ENCODE assay signal across 8 cellular contexts in the genomic region with DNA sequence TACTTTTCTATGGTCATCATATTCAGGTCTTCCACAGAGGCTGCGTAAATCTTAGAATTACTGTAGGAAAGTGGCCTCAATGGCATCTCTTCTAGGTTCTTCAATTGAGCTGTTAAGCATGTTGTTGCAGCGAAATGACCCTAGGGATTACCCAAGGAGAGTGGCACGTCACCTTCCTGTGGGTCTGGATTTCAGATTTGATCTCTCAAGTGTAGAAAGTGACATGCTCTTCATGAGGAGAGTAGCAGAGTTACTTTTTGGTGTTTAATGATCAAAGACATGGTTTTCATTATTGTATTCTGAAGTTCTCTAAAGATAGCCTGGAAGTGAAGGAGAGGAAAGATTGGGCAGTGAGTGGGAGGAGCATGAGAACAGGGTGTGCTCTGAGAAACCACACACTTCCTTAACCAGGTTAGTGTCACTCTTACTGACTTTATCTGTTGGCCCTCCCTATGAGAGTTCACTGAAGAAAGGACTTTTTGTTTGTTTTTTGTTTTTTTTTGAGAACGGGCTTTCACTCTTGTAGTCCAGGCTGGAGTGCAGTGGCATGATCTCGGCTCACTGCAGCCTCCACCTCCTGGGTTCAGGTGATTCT.
DNase-seq lines count a peak whose midpoint lies in the region; ATAC-seq and TF ChIP-seq lines count a peak whose summit lies in the region.

No MANE protein-coding gene starts in this region.

- WGBS in testis, 2 donors = 76 to 79% methylated on average over 5 of the region's 5 CpGs

- no peak for TF ChIP-seq POLR2A in testis (IDR thresholded peaks at IDR 0.05)

- no peaks in the 10 kb centered on the region for H3K27me3 ChIP-seq in testis

- H3K36me3 ChIP-seq in testis (ENCODE audit: low read depth, missing control alignments) = no peaks in the 10 kb centered on the region

- H3K4me1 Mint-ChIP-seq in CD14-positive monocyte = peaks cover 67% of the 10 kb centered on the region

- peaks cover 0 to 6% of the 10 kb centered on the region in 2 donors for H3K36me3 Mint-ChIP-seq in CD14-positive monocyte
- H3K36me3 Mint-ChIP-seq in activated naive CD4-positive, alpha-beta T cell treated with anti-CD3 and anti-CD28 coated beads, Interleukin-2, amount 50 U/mL, for 72 hours = peaks cover 6 to 16% of the 10 kb centered on the region in 2 donors

- peak overlapping the region; percentile 25 to 81 for H3K4me3 Mint-ChIP-seq in CD14-positive monocyte

- peaks cover 0 to 2% (median 0%) of the 10 kb centered on the region in 3 donors for H3K27me3 Mint-ChIP-seq in CD14-positive monocyte (ENCODE audit: low read depth in 3 of 3)

- no peak for DNase-seq in CD14-positive monocyte (ENCODE audit: low spot score)
- DNase-seq in activated naive CD4-positive, alpha-beta T cell treated with anti-CD3 and anti-CD28 coated beads, Interleukin-2, amount 50 U/mL, for 72 hours (ENCODE audit: low spot score in 2 of 2) = no peak
- DNase-seq in COR-L47 (lab: John Stamatoyannopoulos, UW) = no peak
- DNase-seq in posterior cingulate gyrus = no peak
- no peak for DNase-seq in testis
- DNase-seq in cerebellar nuclear complex (lab: John Stamatoyannopoulos, UW) = no peak

- TF ChIP-seq CTCF in CD14-positive monocyte (IDR thresholded peaks at IDR 0.05) = no peak
- no peak for TF ChIP-seq CTCF in testis (IDR thresholded peaks at IDR 0.05)

- peak overlapping the region; percentile 91 to 99 (median 98) for H3K27ac Mint-ChIP-seq in CD14-positive monocyte
- H3K27ac Mint-ChIP-seq in activated naive CD4-positive, alpha-beta T cell treated with anti-CD3 and anti-CD28 coated beads, Interleukin-2, amount 50 U/mL, for 72 hours = peak overlapping the region; percentile 37 to 66

- H3K9me3 ChIP-seq in testis = no peaks in the 10 kb centered on the region

- peaks cover 3% of the 10 kb centered on the region for H3K4me1 ChIP-seq in testis

- H3K9me3 Mint-ChIP-seq in CD14-positive monocyte = no peaks in the 10 kb centered on the region
- H3K9me3 Mint-ChIP-seq in activated naive CD4-positive, alpha-beta T cell treated with anti-CD3 and anti-CD28 coated beads, Interleukin-2, amount 50 U/mL, for 72 hours = no peaks in the 10 kb centered on the region

- peak overlapping the region in 1 of 2 donors; percentile 22 for H3K27ac ChIP-seq in testis

- intact Hi-C loops in CD14-positive monocyte (cut with micrococcal nuclease) (loop anchor here in 1 of 2 donors (5.0 kb wide), 1 partner anchor 42 kb away; no protein-coding TSS in a partner anchor), posterior cingulate gyrus (cut with DNase I) (no loop called here), testis (cut with DNase I; ENCODE audit: low total_unique reads) (no loop called here)

- no peak overlapping the region for H3K4me3 ChIP-seq in testis

- ATAC-seq in GM19351 (IDR thresholded peaks at IDR 0.05; ENCODE audit: unreplicated experiment) (peak; percentile 92), HG03354 (IDR thresholded peaks at IDR 0.05; ENCODE audit: poor library complexity, severe bottlenecking, unreplicated experiment) (peak; percentile 82)
- ATAC-seq in activated naive CD4-positive, alpha-beta T cell treated with anti-CD3 and anti-CD28 coated beads, Interleukin-2, amount 50 U/mL, for 72 hours = peak; percentile 82 to 95
